9 cellular contexts compared by ENCODE assay signal in the genomic region with DNA sequence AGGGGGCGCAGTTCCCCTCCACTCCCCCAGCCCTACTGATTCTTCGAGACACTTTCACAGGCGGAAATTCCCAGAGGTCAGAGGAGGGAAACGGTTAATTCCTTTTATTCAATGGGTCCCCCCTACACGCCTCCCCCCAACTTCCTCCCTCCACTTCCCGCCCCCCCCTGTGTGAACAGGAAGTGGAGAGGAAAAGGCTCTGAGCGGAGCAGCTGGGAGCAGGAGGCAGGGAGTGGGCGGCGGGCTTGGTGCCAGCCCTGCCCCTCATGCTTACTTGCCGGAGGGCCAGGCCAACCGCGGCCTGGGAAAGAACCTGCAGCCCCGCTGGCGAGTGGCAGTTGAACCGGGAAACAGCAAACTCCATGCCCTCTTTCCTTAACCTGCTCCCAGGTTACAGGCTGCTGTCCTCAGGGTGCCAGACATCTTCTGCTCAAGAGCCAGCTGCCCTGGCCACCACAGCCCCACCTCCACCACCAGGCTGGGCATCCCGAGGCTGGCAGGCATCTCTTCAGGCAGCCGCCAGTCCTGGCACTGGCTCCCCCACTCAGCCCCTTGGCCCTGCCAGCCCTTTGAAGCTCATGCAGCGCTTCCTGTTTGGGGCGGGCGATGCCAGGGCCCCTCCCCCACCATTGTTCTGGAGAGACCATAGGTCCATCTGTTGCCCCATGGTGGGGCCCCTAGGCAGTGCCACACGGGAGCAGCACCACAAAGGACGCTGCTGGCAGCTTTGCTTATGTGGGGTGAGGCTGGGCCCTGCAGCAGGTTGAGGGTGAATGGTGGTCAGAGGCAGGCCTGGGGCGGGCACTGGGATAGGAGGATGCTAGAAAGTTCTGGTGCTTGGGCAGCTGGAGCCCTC. TPM values are rescaled to one million over a fixed set of nuclear protein-coding genes. Genes with fewer than 3 reads are reported as not detected.
DNase-seq lines count a peak whose midpoint lies in the region; ATAC-seq and TF ChIP-seq lines count a peak whose summit lies in the region.
"Had no signal": no experiment of that assay in that cellular context is flagged by ENCODE, and none has a peak within 500 bp of the region (broad histone marks: within the 10 kb centered on the region; RNA-seq: fewer than 3 reads in every experiment).

No MANE protein-coding gene starts in this region.

- DNase-seq in ELF-1 (ENCODE audit: low read depth, low spot score) (peak; percentile 17), LNCaP clone FGC (ENCODE audit: low read depth) (no peak), mucosa of gallbladder (ENCODE audit: low spot score) (peak; percentile 40), upper lobe of right lung (peak; percentile 83), glutamatergic neuron (no peak)
- peak; percentile 50 for DNase-seq in effector CD8-positive, alpha-beta T cell (lab: John Stamatoyannopoulos, UW)

- H3K4me3 Mint-ChIP-seq in glutamatergic neuron (ENCODE audit: unreplicated experiment), result no peak overlapping the region

- H3K4me3 ChIP-seq in LNCaP clone FGC (ENCODE audit: low read depth, low read length), result peak overlapping the region; percentile 43
- peak overlapping the region; percentile 47 for H3K4me3 ChIP-seq in upper lobe of right lung

- H3K36me3 Mint-ChIP-seq in glutamatergic neuron (ENCODE audit: unreplicated experiment), result no peaks in the 10 kb centered on the region

- no peak for TF ChIP-seq CTCF in LNCaP clone FGC (IDR thresholded peaks at IDR 0.05; ENCODE audit: control insufficient read depth, extremely low read depth, insufficient read depth)
- TF ChIP-seq CTCF in upper lobe of right lung (IDR thresholded peaks at IDR 0.05), result no peak
- no peak for TF ChIP-seq CTCF in glutamatergic neuron (IDR thresholded peaks at IDR 0.05; ENCODE audit: partially characterized antibody, unreplicated experiment)

- H3K27ac Mint-ChIP-seq in glutamatergic neuron (ENCODE audit: unreplicated experiment), result no peak overlapping the region

- peaks cover 5% of the 10 kb centered on the region for H3K27me3 Mint-ChIP-seq in glutamatergic neuron (ENCODE audit: unreplicated experiment)

- no peaks in the 10 kb centered on the region for H3K27me3 ChIP-seq in upper lobe of right lung

- peaks cover 17% of the 10 kb centered on the region for H3K36me3 ChIP-seq in upper lobe of right lung

- peaks cover 7% of the 10 kb centered on the region for H3K9me3 Mint-ChIP-seq in glutamatergic neuron (ENCODE audit: unreplicated experiment)

- H3K4me1 ChIP-seq in upper lobe of right lung, result peaks cover 49% of the 10 kb centered on the region

- no peaks in the 10 kb centered on the region for H3K9me3 ChIP-seq in upper lobe of right lung

- peak; percentile 42 to 49 for ATAC-seq in activated CD4-positive, CD25-positive, alpha-beta regulatory T cell treated with anti-CD3 and anti-CD28 coated beads, Interleukin-2, amount 50 U/mL, for 24 hours
- peak; percentile 2 for ATAC-seq in upper lobe of right lung
- ATAC-seq in HG03469 (IDR thresholded peaks at IDR 0.05; ENCODE audit: unreplicated experiment), result no peak

- H3K4me1 Mint-ChIP-seq in glutamatergic neuron (ENCODE audit: low read depth, unreplicated experiment), result peaks cover 42% of the 10 kb centered on the region

- H3K27ac ChIP-seq in upper lobe of right lung, result peak overlapping the region; percentile 80

- intact Hi-C loops in upper lobe of right lung (cut with DNase I), result loop anchor here (10.0 kb wide), 1 partner anchor 268 kb away; no protein-coding TSS in a partner anchor

RNA-seq across cellular contexts. Expression of a gene that starts 12.9 kb away (rescaled TPM):
- 42.2 TPM for total RNA-seq in mucosa of gallbladder
- total RNA-seq in upper lobe of right lung, result 24.5 TPM
- 33.5 TPM for total RNA-seq in glutamatergic neuron (ENCODE audit: unreplicated experiment)

RNA-seq across cellular contexts. Expression of a gene that starts 22.0 kb away (rescaled TPM):
- total RNA-seq in mucosa of gallbladder, result 7.2 TPM
- total RNA-seq in upper lobe of right lung, result 22.0 TPM
- total RNA-seq in glutamatergic neuron (ENCODE audit: unreplicated experiment), result 12.5 TPM
- total RNA-seq: T-helper 2 cell treated with Interferon-gamma antibody and Interleukin-4, amounts not matched to agents 100 ng/mL and 5 ng/mL, for 36 hours had no signal

RNA-seq across cellular contexts. Expression of a gene that starts 33.1 kb away (rescaled TPM):
- total RNA-seq in mucosa of gallbladder, result 0.63 TPM
- not detected for total RNA-seq in upper lobe of right lung
- total RNA-seq in glutamatergic neuron (ENCODE audit: unreplicated experiment), result 1.8 TPM

RNA-seq across cellular contexts. Expression of a gene that starts 46.1 kb away (rescaled TPM):
- 2.8 TPM for total RNA-seq in mucosa of gallbladder
- 4.4 TPM for total RNA-seq in upper lobe of right lung
- 45.6 TPM for total RNA-seq in glutamatergic neuron (ENCODE audit: unreplicated experiment)

Comparison
In these comparisons a context has a peak if more than half of its experiments do, and no peak if none do; other contexts are left out.
1. DNase-seq: peak in ELF-1 (single experiment), effector CD8-positive, alpha-beta T cell (single experiment), mucosa of gallbladder (single experiment) and upper lobe of right lung (single experiment); none in LNCaP clone FGC (single experiment) and glutamatergic neuron (single experiment).